Comparison of ENCODE assay signal across 26 cellular contexts in genomic region chr3:62795978-62796635, GRCh38.
"Had no signal": no experiment of that assay in that cellular context is flagged by ENCODE, and none has a peak within 500 bp of the region (broad histone marks: within the 10 kb centered on the region; RNA-seq: fewer than 3 reads in every experiment).

No MANE protein-coding gene starts in this region.

- H3K4me1 Mint-ChIP-seq: activated CD4-positive, alpha-beta T cell treated with anti-CD3 and anti-CD28 coated beads, Interleukin-2, amount 10 ng/mL, durations not matched to agents 24 days and 14 days; activated CD8-positive, alpha-beta memory T cell treated with anti-CD3 and anti-CD28 coated beads, Interleukin-2, amount 10 ng/mL, durations not matched to agents 7 days and 5 days; activated naive CD4-positive, alpha-beta T cell treated with anti-CD3 and anti-CD28 coated beads, Interleukin-2, amount 10 ng/mL, durations not matched to agents 7 days and 5 days; mesothelial cell of epicardium; natural killer cell had no signal

- H3K36me3 ChIP-seq: colonic mucosa, esophagus muscularis mucosa, gastrocnemius medialis, left lung, sigmoid colon, spleen, thoracic aorta, vagina had no signal

- H3K9me3 ChIP-seq: colonic mucosa, esophagus muscularis mucosa, gastrocnemius medialis, left lung, sigmoid colon, spleen, thoracic aorta, vagina had no signal

- H3K36me3 Mint-ChIP-seq: activated CD8-positive, alpha-beta memory T cell treated with anti-CD3 and anti-CD28 coated beads, Interleukin-2, amount 10 ng/mL, durations not matched to agents 7 days and 5 days; activated naive CD4-positive, alpha-beta T cell treated with anti-CD3 and anti-CD28 coated beads, Interleukin-2, amount 10 ng/mL, durations not matched to agents 7 days and 5 days; mesothelial cell of epicardium; natural killer cell; type B pancreatic cell had no signal

- DNase-seq: activated CD4-positive, alpha-beta T cell treated with anti-CD3 and anti-CD28 coated beads, Interleukin-2, amount 10 ng/mL, durations not matched to agents 24 days and 14 days; activated CD8-positive, alpha-beta memory T cell treated with anti-CD3 and anti-CD28 coated beads, Interleukin-2, amount 10 ng/mL, durations not matched to agents 7 days and 5 days; activated CD8-positive, alpha-beta T cell treated with anti-CD3 and anti-CD28 coated beads for 36 hours; activated effector memory CD4-positive, alpha-beta T cell treated with anti-CD3 and anti-CD28 coated beads, Interleukin-2, amount 50 U/mL, for 16 hours; activated naive CD4-positive, alpha-beta T cell treated with anti-CD3 and anti-CD28 coated beads, Interleukin-2, amount 10 ng/mL, durations not matched to agents 7 days and 5 days; activated T-cell treated with anti-CD3 and anti-CD28 coated beads for 4 hours; amygdala; colonic mucosa; dorsolateral prefrontal cortex; effector memory CD8-positive, alpha-beta T cell; gastrocnemius medialis; head of caudate nucleus; hypothalamus; kidney glomerular epithelial cell; left lung; natural killer cell; sigmoid colon; spleen; stimulated activated CD4-positive, alpha-beta T cell treated with anti-CD3 and anti-CD28 coated beads, Interleukin-4, amount 100 ng/mL, for 1 hour; stimulated activated naive CD4-positive, alpha-beta T cell had no signal

- H3K27me3 ChIP-seq: colonic mucosa, dorsolateral prefrontal cortex, gastrocnemius medialis, left lung, sigmoid colon, spleen, vagina had no signal

- H3K4me1 ChIP-seq: colonic mucosa, esophagus muscularis mucosa, gastrocnemius medialis, left lung, sigmoid colon, spleen, vagina had no signal

- H3K4me3 Mint-ChIP-seq: activated CD4-positive, alpha-beta T cell treated with anti-CD3 and anti-CD28 coated beads, Interleukin-2, amount 10 ng/mL, durations not matched to agents 24 days and 14 days; activated CD8-positive, alpha-beta memory T cell treated with anti-CD3 and anti-CD28 coated beads, Interleukin-2, amount 10 ng/mL, durations not matched to agents 7 days and 5 days; activated CD8-positive, alpha-beta T cell treated with anti-CD3 and anti-CD28 coated beads for 36 hours; activated naive CD4-positive, alpha-beta T cell treated with anti-CD3 and anti-CD28 coated beads, Interleukin-2, amount 10 ng/mL, durations not matched to agents 7 days and 5 days; effector memory CD8-positive, alpha-beta T cell; mesothelial cell of epicardium; natural killer cell; type B pancreatic cell had no signal

- H3K4me3 ChIP-seq: colonic mucosa, dorsolateral prefrontal cortex, esophagus muscularis mucosa, gastrocnemius medialis, left lung, sigmoid colon, spleen, thoracic aorta, vagina had no signal

- H3K27ac Mint-ChIP-seq: activated CD4-positive, alpha-beta T cell treated with anti-CD3 and anti-CD28 coated beads, Interleukin-2, amount 10 ng/mL, durations not matched to agents 24 days and 14 days; activated CD8-positive, alpha-beta memory T cell treated with anti-CD3 and anti-CD28 coated beads, Interleukin-2, amount 10 ng/mL, durations not matched to agents 7 days and 5 days; activated CD8-positive, alpha-beta T cell treated with anti-CD3 and anti-CD28 coated beads for 36 hours; activated naive CD4-positive, alpha-beta T cell treated with anti-CD3 and anti-CD28 coated beads, Interleukin-2, amount 10 ng/mL, durations not matched to agents 7 days and 5 days; effector memory CD8-positive, alpha-beta T cell; mesothelial cell of epicardium; natural killer cell; type B pancreatic cell had no signal

- H3K27ac ChIP-seq: colonic mucosa, dorsolateral prefrontal cortex, esophagus muscularis mucosa, gastrocnemius medialis, left lung, sigmoid colon, spleen, thoracic aorta, vagina had no signal

- FAIRE-seq: bronchial epithelial cell had no signal

- H3K27me3 Mint-ChIP-seq: activated CD4-positive, alpha-beta T cell treated with anti-CD3 and anti-CD28 coated beads, Interleukin-2, amount 10 ng/mL, durations not matched to agents 24 days and 14 days; activated CD8-positive, alpha-beta memory T cell treated with anti-CD3 and anti-CD28 coated beads, Interleukin-2, amount 10 ng/mL, durations not matched to agents 7 days and 5 days; activated naive CD4-positive, alpha-beta T cell treated with anti-CD3 and anti-CD28 coated beads, Interleukin-2, amount 10 ng/mL, durations not matched to agents 7 days and 5 days; effector memory CD8-positive, alpha-beta T cell; type B pancreatic cell had no signal

- H3K9me3 Mint-ChIP-seq: activated CD4-positive, alpha-beta T cell treated with anti-CD3 and anti-CD28 coated beads, Interleukin-2, amount 10 ng/mL, durations not matched to agents 24 days and 14 days; activated CD8-positive, alpha-beta T cell treated with anti-CD3 and anti-CD28 coated beads for 36 hours; activated naive CD4-positive, alpha-beta T cell treated with anti-CD3 and anti-CD28 coated beads, Interleukin-2, amount 10 ng/mL, durations not matched to agents 7 days and 5 days; mesothelial cell of epicardium; type B pancreatic cell had no signal
